ENCODE assay signal across 8 cellular contexts in genomic region chr2:73176881-73177644, GRCh38. TPM values are rescaled to one million over a fixed set of nuclear protein-coding genes. Genes with fewer than 3 reads are reported as not detected.
DNase-seq lines count a peak whose midpoint lies in the region; ATAC-seq and TF ChIP-seq lines count a peak whose summit lies in the region.

No MANE protein-coding gene starts in this region.

- intact Hi-C loops in ascending aorta (cut with DNase I), result loop anchor here (1.0 to 10.0 kb wide), 8 partner anchors 20 to 402 kb away; partner anchors contain the start of genes RAB11FIP5 and SFXN5

- H2AFZ ChIP-seq in hepatocyte, result peak overlapping the region; percentile 89

- no peaks in the 10 kb centered on the region for H3K9me3 Mint-ChIP-seq in T-helper 2 cell treated with Interferon-gamma antibody and Interleukin-4, amounts not matched to agents 5 μg/mL and 100 μg/mL, for 36 hours

- peaks cover 17% of the 10 kb centered on the region for H3K4me1 Mint-ChIP-seq in T-helper 2 cell treated with Interferon-gamma antibody and Interleukin-4, amounts not matched to agents 5 μg/mL and 100 μg/mL, for 36 hours (ENCODE audit: low read depth)

- no peaks in the 10 kb centered on the region for H4K20me1 ChIP-seq in hepatocyte (ENCODE audit: insufficient read depth, poor library complexity, severe bottlenecking)

- H3K4me3 Mint-ChIP-seq in T-helper 2 cell treated with Interferon-gamma antibody and Interleukin-4, amounts not matched to agents 5 μg/mL and 100 μg/mL, for 36 hours, result peak overlapping the region; percentile 85

- H3K9me3 ChIP-seq in ascending aorta, result no peaks in the 10 kb centered on the region
- H3K9me3 ChIP-seq in hepatocyte (ENCODE audit: low read depth), result no peaks in the 10 kb centered on the region

- H3K4me1 ChIP-seq in ascending aorta, result peaks cover 9 to 19% of the 10 kb centered on the region in 2 donors
- H3K4me1 ChIP-seq in hepatocyte (ENCODE audit: insufficient read depth), result peaks cover 12% of the 10 kb centered on the region

- H3K9me2 ChIP-seq in hepatocyte (replicated peaks; ENCODE audit: insufficient read depth), result no peaks in the 10 kb centered on the region

- no peaks in the 10 kb centered on the region for H3K36me3 Mint-ChIP-seq in T-helper 2 cell treated with Interferon-gamma antibody and Interleukin-4, amounts not matched to agents 5 μg/mL and 100 μg/mL, for 36 hours (ENCODE audit: low read depth)

- peak overlapping the region; percentile 59 to 85 for H3K27ac ChIP-seq in ascending aorta
- H3K27ac ChIP-seq in hepatocyte, result no peak overlapping the region

- 2% methylated on average over 41 of the region's 56 CpGs for WGBS in hepatocyte (ENCODE audit: low lambda C conversion rate, missing lambda C conversion rate)

- peak overlapping the region; percentile 46 to 83 for H3K4me3 ChIP-seq in ascending aorta
- peak overlapping the region; percentile 59 for H3K4me3 ChIP-seq in hepatocyte

- H3K4me2 ChIP-seq in hepatocyte, result peak overlapping the region; percentile 97

- H3K27me3 Mint-ChIP-seq in T-helper 2 cell treated with Interferon-gamma antibody and Interleukin-4, amounts not matched to agents 5 μg/mL and 100 μg/mL, for 36 hours (ENCODE audit: low read depth), result peaks cover 60% of the 10 kb centered on the region

- ATAC-seq in GM18498 (IDR thresholded peaks at IDR 0.05; ENCODE audit: unreplicated experiment), result peak; percentile 89
- peak; percentile 73 for ATAC-seq in HG02884 (IDR thresholded peaks at IDR 0.05; ENCODE audit: unreplicated experiment)

- H3K36me3 ChIP-seq in ascending aorta, result no peaks in the 10 kb centered on the region
- no peaks in the 10 kb centered on the region for H3K36me3 ChIP-seq in hepatocyte (replicated peaks; ENCODE audit: insufficient read depth, low read depth)

- DNase-seq in NCI-H146 (lab: John Stamatoyannopoulos, UW) (peak; percentile 89), ascending aorta (ENCODE audit: low spot score in 2 of 2) (peak; percentile 51 to 96), hepatocyte (ENCODE audit: low spot score) (peak; percentile 95), retina (peak; percentile 95), cortex of kidney (lab: John Stamatoyannopoulos, UW) (no peak)
- DNase-seq in T-helper 2 cell treated with Interferon-gamma antibody and Interleukin-4, amounts not matched to agents 5 μg/mL and 100 μg/mL, for 36 hours (ENCODE audit: low spot score), result peak; percentile 83

- H3K27ac Mint-ChIP-seq in T-helper 2 cell treated with Interferon-gamma antibody and Interleukin-4, amounts not matched to agents 5 μg/mL and 100 μg/mL, for 36 hours, result no peak overlapping the region

- no peaks in the 10 kb centered on the region for H3K79me2 ChIP-seq in hepatocyte

- no peaks in the 10 kb centered on the region for H3K27me3 ChIP-seq in ascending aorta
- H3K27me3 ChIP-seq in hepatocyte, result peaks cover 38% of the 10 kb centered on the region

- peak; percentile 98 to 99 (median 99) for TF ChIP-seq CTCF in ascending aorta (IDR thresholded peaks at IDR 0.05)
- peak; percentile 99 for TF ChIP-seq CTCF in hepatocyte (IDR thresholded peaks at IDR 0.05; ENCODE audit: poor library complexity)

RNA-seq across cellular contexts. Expression of gene NOTO, which starts 25.3 kb away (rescaled TPM):
- total RNA-seq in ascending aorta (not detected), hepatocyte (not detected in 2 replicates)
- not detected in 2 replicates for polyA plus RNA-seq in hepatocyte

RNA-seq across cellular contexts. Expression of gene SMYD5, which starts 37.0 kb away (rescaled TPM):
- total RNA-seq in ascending aorta (10.1 TPM), hepatocyte (15.5 and 28.3 TPM in 2 replicates)
- 10.0 and 16.9 TPM in 2 replicates for polyA plus RNA-seq in hepatocyte

RNA-seq across cellular contexts. Expression of gene PRADC1, which starts 56.0 kb away (rescaled TPM):
- total RNA-seq in ascending aorta (77.0 TPM), hepatocyte (26.9 and 36.6 TPM in 2 replicates)
- polyA plus RNA-seq in hepatocyte, result 31.6 and 39.7 TPM in 2 replicates

RNA-seq across cellular contexts. Expression of gene CCT7, which starts 57.0 kb away (rescaled TPM):
- total RNA-seq in ascending aorta, result 226 TPM
- total RNA-seq in hepatocyte, result 195 and 197 TPM in 2 replicates
- 190 TPM in 2 replicates for polyA plus RNA-seq in hepatocyte
